In the genomic region with DNA sequence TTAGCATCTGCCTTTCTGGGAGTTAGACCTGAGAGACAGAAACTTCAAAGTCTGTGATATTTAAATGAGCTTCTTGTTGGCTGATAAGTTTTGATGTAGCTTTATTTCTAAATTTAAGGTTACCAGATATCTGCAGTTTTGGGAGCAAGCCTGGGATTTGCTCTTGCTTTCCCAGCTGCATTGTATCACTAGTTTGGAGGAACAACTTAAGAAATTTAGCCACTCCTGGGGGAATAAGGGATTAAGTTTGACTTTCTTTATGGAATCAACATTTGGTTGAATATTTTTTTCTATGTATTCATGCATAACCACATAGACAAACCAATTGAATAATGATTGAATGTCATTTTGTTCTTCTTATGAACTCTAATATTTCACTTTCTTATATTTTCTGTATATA, we compare ENCODE assay signal across 19 cellular contexts.
A peak's percentile ranks its signal among the peaks of the same experiment; 100 is the strongest.
DNase-seq lines count a peak whose midpoint lies in the region; ATAC-seq and TF ChIP-seq lines count a peak whose summit lies in the region.
"Had no signal": no experiment of that assay in that cellular context is flagged by ENCODE, and none has a peak within 500 bp of the region (broad histone marks: within the 10 kb centered on the region; RNA-seq: fewer than 3 reads in every experiment).

No MANE protein-coding gene starts in this region.

- ATAC-seq in Right ventricle myocardium inferior (peak; percentile 81), left cardiac atrium (no peak), HG03135 (IDR thresholded peaks at IDR 0.05; ENCODE audit: unreplicated experiment) (no peak), upper lobe of right lung (no peak)
- no peak for ATAC-seq in activated CD4-positive, alpha-beta T cell treated with anti-CD3 and anti-CD28 coated beads for 36 hours
- ATAC-seq: A549, HCT116 had no signal

- H3K4me1 ChIP-seq in upper lobe of right lung, result no peaks in the 10 kb centered on the region
- H3K4me1 ChIP-seq: A549 had no signal

- intact Hi-C loops in Right ventricle myocardium inferior (cut with DNase I) (no loop called here), left cardiac atrium (cut with DNase I) (no loop called here), upper lobe of right lung (cut with DNase I) (no loop called here)
- intact Hi-C loops in activated CD4-positive, alpha-beta T cell treated with anti-CD3 and anti-CD28 coated beads for 36 hours (cut with DNase I, micrococcal nuclease), result no loop called here

- H3K4me3 Mint-ChIP-seq in activated CD4-positive, alpha-beta T cell treated with anti-CD3 and anti-CD28 coated beads for 36 hours, result no peak overlapping the region
- H3K4me3 Mint-ChIP-seq: CD4-positive, alpha-beta T cell; HFFc6; IgD-negative memory B cell had no signal

- POLR2A ChIA-PET in activated CD4-positive, alpha-beta T cell treated with anti-CD3 and anti-CD28 coated beads for 36 hours (lab: Charles Lee), result no interaction called here

- peaks cover 8% of the 10 kb centered on the region for H3K9me3 Mint-ChIP-seq in activated CD4-positive, alpha-beta T cell treated with anti-CD3 and anti-CD28 coated beads for 36 hours (ENCODE audit: low read depth)
- H3K9me3 Mint-ChIP-seq: HFFc6 had no signal

- H3K27me3 Mint-ChIP-seq in activated CD4-positive, alpha-beta T cell treated with anti-CD3 and anti-CD28 coated beads for 36 hours, result no peaks in the 10 kb centered on the region
- H3K27me3 Mint-ChIP-seq: CD4-positive, alpha-beta T cell; IgD-negative memory B cell had no signal

- CTCF ChIA-PET in activated CD4-positive, alpha-beta T cell treated with anti-CD3 and anti-CD28 coated beads for 36 hours (lab: Charles Lee), result no interaction called here

- H3K27ac Mint-ChIP-seq in activated CD4-positive, alpha-beta T cell treated with anti-CD3 and anti-CD28 coated beads for 36 hours, result no peak overlapping the region
- H3K27ac Mint-ChIP-seq: CD4-positive, alpha-beta T cell; HFFc6; IgD-negative memory B cell had no signal

- no peak overlapping the region for H3K27ac ChIP-seq in upper lobe of right lung
- H3K27ac ChIP-seq: 22Rv1, A549, C4-2B had no signal

- TF ChIP-seq CTCF in upper lobe of right lung (IDR thresholded peaks at IDR 0.05), result no peak

- H3K27me3 ChIP-seq in upper lobe of right lung, result no peaks in the 10 kb centered on the region

- H3K4me1 Mint-ChIP-seq in activated CD4-positive, alpha-beta T cell treated with anti-CD3 and anti-CD28 coated beads for 36 hours, result no peaks in the 10 kb centered on the region
- H3K4me1 Mint-ChIP-seq: IgD-negative memory B cell had no signal

- DNase-seq in Right ventricle myocardium inferior (ENCODE audit: missing footprints), result no peak
- DNase-seq in left cardiac atrium, result no peak
- DNase-seq in fibroblast of gingiva (ENCODE audit: low read depth), result peak; percentile 17
- DNase-seq in myocyte (ENCODE audit: low read depth), result peak; percentile 59
- DNase-seq in activated CD4-positive, alpha-beta T cell treated with anti-CD3 and anti-CD28 coated beads for 36 hours, result no peak
- DNase-seq in upper lobe of right lung, result no peak
- DNase-seq: AML-193; CD4-positive, alpha-beta T cell; DMS79 treated with DMSO at 0.1 percent for 48 hours; GF-D8; GOT3; H7; HFFc6 had no signal

- no peaks in the 10 kb centered on the region for H3K9me3 ChIP-seq in upper lobe of right lung
- H3K9me3 ChIP-seq: A549 had no signal

- no peaks in the 10 kb centered on the region for H3K36me3 ChIP-seq in upper lobe of right lung

- no peak overlapping the region for H3K4me3 ChIP-seq in upper lobe of right lung
- H3K4me3 ChIP-seq: A549 had no signal

- H3K36me3 Mint-ChIP-seq in activated CD4-positive, alpha-beta T cell treated with anti-CD3 and anti-CD28 coated beads for 36 hours (ENCODE audit: low read depth), result no peaks in the 10 kb centered on the region
- H3K36me3 Mint-ChIP-seq: IgD-negative memory B cell had no signal

Comparison
In these comparisons a context has a peak if more than half of its experiments do, and no peak if none do; other contexts are left out.
1. DNase-seq: peak in fibroblast of gingiva (single experiment) and myocyte (single experiment); none in Right ventricle myocardium inferior (single experiment), left cardiac atrium (single experiment), activated CD4-positive, alpha-beta T cell treated with anti-CD3 and anti-CD28 coated beads for 36 hours (single experiment) and upper lobe of right lung (single experiment).